11 cellular contexts compared by ENCODE assay signal in genomic region chr16:14186954-14187306, GRCh38.
DNase-seq lines count a peak whose midpoint lies in the region; ATAC-seq and TF ChIP-seq lines count a peak whose summit lies in the region.
"Had no signal": no experiment of that assay in that cellular context is flagged by ENCODE, and none has a peak within 500 bp of the region (broad histone marks: within the 10 kb centered on the region; RNA-seq: fewer than 3 reads in every experiment).

No MANE protein-coding gene starts in this region.

- no peaks in the 10 kb centered on the region for H3K9me3 Mint-ChIP-seq in activated T-cell treated with anti-CD3 and anti-CD28 coated beads, Interleukin-2, amount 50 U/mL, for 24 hours
- H3K9me3 Mint-ChIP-seq: IgD-negative memory B cell had no signal

- no peaks in the 10 kb centered on the region for H4K20me1 ChIP-seq in neural cell (ENCODE audit: insufficient read depth)

- no peaks in the 10 kb centered on the region for H3K36me3 ChIP-seq in neural cell (ENCODE audit: insufficient read depth, low read length)
- no peaks in the 10 kb centered on the region for H3K36me3 ChIP-seq in urinary bladder (ENCODE audit: insufficient read depth)
- H3K36me3 ChIP-seq: neutrophil had no signal

- no peak for TF ChIP-seq CTCF in fibroblast of mammary gland (conservative IDR thresholded peaks at IDR 0.05; ENCODE audit: control insufficient read depth, insufficient read depth, low read depth, low read length)
- TF ChIP-seq CTCF in neural cell (IDR thresholded peaks at IDR 0.05; ENCODE audit: poor library complexity, severe bottlenecking) = no peak

- no peaks in the 10 kb centered on the region for H3K9me2 ChIP-seq in neural cell (ENCODE audit: insufficient read depth, low read length)

- H3K9me3 ChIP-seq in neural cell (ENCODE audit: low read length) = no peaks in the 10 kb centered on the region
- H3K9me3 ChIP-seq: neutrophil had no signal

- H2AFZ ChIP-seq in neural cell (ENCODE audit: low read depth, low read length) = no peak overlapping the region

- H3K9ac ChIP-seq in neural cell (ENCODE audit: low read length) = peak overlapping the region; percentile 38

- DNase-seq in activated T-cell treated with anti-CD3 and anti-CD28 coated beads, Interleukin-2, amount 50 U/mL, for 24 hours = no peak
- DNase-seq in activated T-cell treated with anti-CD3 and anti-CD28 coated beads for 4 hours = no peak
- peak; percentile 36 for DNase-seq in fibroblast of mammary gland (ENCODE audit: low read depth)
- DNase-seq in COR-L47 (lab: John Stamatoyannopoulos, UW) = no peak
- DNase-seq: CD4-positive, CD25-positive, alpha-beta regulatory T cell had no signal

- H3K4me2 ChIP-seq in neural cell (ENCODE audit: low read length) = peak overlapping the region; percentile 71

- no peaks in the 10 kb centered on the region for H3K79me2 ChIP-seq in neural cell (replicated peaks; ENCODE audit: insufficient read depth, low read length)

- H3K4me3 ChIP-seq in fibroblast of mammary gland (ENCODE audit: control insufficient read depth, low read depth, low read length) = peak overlapping the region; percentile 27
- peak overlapping the region; percentile 62 for H3K4me3 ChIP-seq in neural cell (ENCODE audit: low read length)
- peak overlapping the region; percentile 31 for H3K4me3 ChIP-seq in urinary bladder (ENCODE audit: low read depth, low read length)

- peak overlapping the region; percentile 20 for H3K4me3 Mint-ChIP-seq in activated T-cell treated with anti-CD3 and anti-CD28 coated beads, Interleukin-2, amount 50 U/mL, for 24 hours
- H3K4me3 Mint-ChIP-seq: IgD-negative memory B cell had no signal

- ATAC-seq in HG03439 (IDR thresholded peaks at IDR 0.05; ENCODE audit: unreplicated experiment) = no peak
- ATAC-seq in HG03354 (IDR thresholded peaks at IDR 0.05; ENCODE audit: poor library complexity, severe bottlenecking, unreplicated experiment) = no peak

- peak overlapping the region; percentile 42 for H3K27ac Mint-ChIP-seq in activated T-cell treated with anti-CD3 and anti-CD28 coated beads, Interleukin-2, amount 50 U/mL, for 24 hours

- no peaks in the 10 kb centered on the region for H3K27me3 Mint-ChIP-seq in activated T-cell treated with anti-CD3 and anti-CD28 coated beads, Interleukin-2, amount 50 U/mL, for 24 hours
- H3K27me3 Mint-ChIP-seq: CD4-positive, CD25-positive, alpha-beta regulatory T cell; IgD-negative memory B cell had no signal

- peaks cover 6% of the 10 kb centered on the region for H3F3A ChIP-seq in neural cell (ENCODE audit: insufficient read depth, low read length, poor library complexity, severe bottlenecking)

- 56% methylated on average over 1 of the region's 1 CpG for WGBS in urinary bladder

- no peaks in the 10 kb centered on the region for H3K36me3 Mint-ChIP-seq in activated T-cell treated with anti-CD3 and anti-CD28 coated beads, Interleukin-2, amount 50 U/mL, for 24 hours (ENCODE audit: low read depth)
- H3K36me3 Mint-ChIP-seq: CD4-positive, CD25-positive, alpha-beta regulatory T cell had no signal

- H3K27me3 ChIP-seq in neural cell (ENCODE audit: insufficient read depth, low read depth, low read length) = no peaks in the 10 kb centered on the region
- H3K27me3 ChIP-seq: neutrophil had no signal

- TF ChIP-seq EP300 in neural cell (conservative IDR thresholded peaks at IDR 0.05; ENCODE audit: poor library complexity, severe bottlenecking) = no peak

- no peaks in the 10 kb centered on the region for H3K4me1 ChIP-seq in urinary bladder (ENCODE audit: insufficient read depth)

- H3K27ac ChIP-seq in neural cell (ENCODE audit: low read length) = peak overlapping the region; percentile 24
- peak overlapping the region; percentile 28 for H3K27ac ChIP-seq in urinary bladder (ENCODE audit: low read depth)
- H3K27ac ChIP-seq: neutrophil had no signal

- TF ChIP-seq RAD21 in neural cell (conservative IDR thresholded peaks at IDR 0.05) = no peak

- peaks cover 38% of the 10 kb centered on the region for H3K4me1 Mint-ChIP-seq in activated T-cell treated with anti-CD3 and anti-CD28 coated beads, Interleukin-2, amount 50 U/mL, for 24 hours (ENCODE audit: low read depth)
- H3K4me1 Mint-ChIP-seq: IgD-negative memory B cell had no signal

TF ChIP-seq in neural cell, 6 proteins besides CTCF, POLR2A, EP300 and RAD21:
- TF ChIP-seq POLR2AphosphoS5 (IDR thresholded peaks at IDR 0.05) (no peak), MXI1 (conservative IDR thresholded peaks at IDR 0.05; ENCODE audit: poor library complexity, severe bottlenecking) (no peak)
